Comparison of ENCODE assay signal across 14 cellular contexts in genomic region chr2:224927011-224927410, GRCh38.
DNase-seq lines count a peak whose midpoint lies in the region; ATAC-seq, FAIRE-seq and TF ChIP-seq lines count a peak whose summit lies in the region.
"Had no signal": no experiment of that assay in that cellular context is flagged by ENCODE, and none has a peak within 500 bp of the region (broad histone marks: within the 10 kb centered on the region; RNA-seq: fewer than 3 reads in every experiment).

No MANE protein-coding gene starts in this region.

- H3K4me1 ChIP-seq in SK-N-SH (ENCODE audit: control insufficient read depth in 1 of 2, insufficient read depth in 2 of 2, low read depth in 1 of 2, low read length in 1 of 2), result peaks cover 0 to 13% of the 10 kb centered on the region in 2 experiments; a peak in 2 of 4 replicates
- peaks cover 34% of the 10 kb centered on the region for H3K4me1 ChIP-seq in endothelial cell of umbilical vein (ENCODE audit: control insufficient read depth, extremely low read depth, insufficient read depth, low read length)
- H3K4me1 ChIP-seq in spleen, result peaks cover 47 to 100% (median 98%) of the 10 kb centered on the region in 6 donors

- H3K27me3 Mint-ChIP-seq in T-helper 1 cell treated with Interleukin-12 subunit alpha and Interleukin-12 subunit beta and Interleukin-4 antibody, amounts not matched to agents 30 μg/mL and 1 μg/mL, for 36 hours (ENCODE audit: low read depth), result no peaks in the 10 kb centered on the region

- no peak for DNase-seq in SK-N-SH
- no peak for DNase-seq in endothelial cell of umbilical vein (ENCODE audit: low read depth, low spot score)
- DNase-seq in spleen, result no peak
- no peak for DNase-seq in cerebellar nuclear complex (lab: John Stamatoyannopoulos, UW)
- DNase-seq in foreskin melanocyte, result no peak
- DNase-seq: activated CD8-positive, alpha-beta memory T cell treated with anti-CD3 and anti-CD28 coated beads, Interleukin-2, amount 50 U/mL, for 48 hours; retina; SIG-M5 had no signal

- ATAC-seq in SK-N-SH treated with all-trans-retinoic acid at 6 μM for 48 hours (no peak), HG03442 (IDR thresholded peaks at IDR 0.05; ENCODE audit: unreplicated experiment) (no peak)

- H3K27ac ChIP-seq in SK-N-SH (ENCODE audit: low read depth in 2 of 2, low read length in 1 of 2) (peak overlapping the region in 1 of 2 experiments; percentile 88; a peak in 2 of 4 replicates), endothelial cell of umbilical vein (ENCODE audit: insufficient read depth, low read depth, low read length) (peak overlapping the region; percentile 87), spleen (peak overlapping the region; percentile 10 to 86 (median 68))

- H3K4me3 Mint-ChIP-seq in T-helper 1 cell treated with Interleukin-12 subunit alpha and Interleukin-12 subunit beta and Interleukin-4 antibody, amounts not matched to agents 30 μg/mL and 1 μg/mL, for 36 hours, result peak overlapping the region; percentile 58

- H4K20me1 ChIP-seq in SK-N-SH (ENCODE audit: insufficient read depth) (no peaks in the 10 kb centered on the region), endothelial cell of umbilical vein (replicated peaks; ENCODE audit: control insufficient read depth, extremely low read depth, insufficient read depth, low read length) (no peaks in the 10 kb centered on the region)

- dilution Hi-C loops in endothelial cell of umbilical vein (cut with MboI; ENCODE audit: extremely low pct_ligation_motif_present, low sequenced_read_pairs), result no loop called here

- peak overlapping the region; percentile 94 for H3K27ac Mint-ChIP-seq in T-helper 1 cell treated with Interleukin-12 subunit alpha and Interleukin-12 subunit beta and Interleukin-4 antibody, amounts not matched to agents 30 μg/mL and 1 μg/mL, for 36 hours

- POLR2A ChIA-PET in SK-N-SH (lab: Yijun Ruan, JAX), result no interaction called here
- POLR2A ChIA-PET in endothelial cell of umbilical vein (lab: Charles Lee), result interaction anchor here (0.6 kb wide), 1 partner anchor 19 kb away, joined by 3 read pairs; no protein-coding TSS in a partner anchor

- H3K4me3 ChIP-seq in SK-N-SH (ENCODE audit: low read depth in 2 of 2, low read length in 1 of 2) (no peak overlapping the region), endothelial cell of umbilical vein (replicated peaks in 1 of 3; ENCODE audit: insufficient read depth in 1 of 3, low read depth in 1 of 3, low read length in 3 of 3) (no peak overlapping the region), spleen (no peak overlapping the region)

- TF ChIP-seq POLR2A in endothelial cell of umbilical vein (IDR thresholded peaks at IDR 0.05; ENCODE audit: low read depth, low read length) (no peak), spleen (IDR thresholded peaks at IDR 0.05) (no peak)

- H3K9me1 ChIP-seq in endothelial cell of umbilical vein (replicated peaks; ENCODE audit: control insufficient read depth, extremely low read depth, insufficient read depth, low read length), result no peaks in the 10 kb centered on the region

- H3K9me3 ChIP-seq in SK-N-SH (no peaks in the 10 kb centered on the region), endothelial cell of umbilical vein (replicated peaks; ENCODE audit: control insufficient read depth, insufficient read depth, low read length) (no peaks in the 10 kb centered on the region), spleen (no peaks in the 10 kb centered on the region)

- H3K27me3 ChIP-seq in SK-N-SH (ENCODE audit: insufficient read depth) (no peaks in the 10 kb centered on the region), endothelial cell of umbilical vein (ENCODE audit: control insufficient read depth in 2 of 2, insufficient read depth in 2 of 2, low read length in 2 of 2) (no peaks in the 10 kb centered on the region), spleen (replicated peaks in 1 of 7) (no peaks in the 10 kb centered on the region)

- CTCF ChIA-PET in SK-N-SH (lab: Yijun Ruan, JAX), result interaction anchor here (0.7 kb wide), 1 partner anchor 10 kb away, joined by 3 read pairs; no protein-coding TSS in a partner anchor
- CTCF ChIA-PET in endothelial cell of umbilical vein (lab: Charles Lee), result interaction anchor here (0.8 to 3.2 kb wide), 5 partner anchors 11 to 110 kb away, joined by 4 to 13 read pairs (median 5); no protein-coding TSS in a partner anchor

- intact Hi-C loops in endothelial cell of umbilical vein (cut with micrococcal nuclease) (loop anchor here (1.0 to 5.0 kb wide), 2 partner anchors 20 to 110 kb away; no protein-coding TSS in a partner anchor), spleen (cut with DNase I; ENCODE audit: low total_unique reads) (no loop called here)

- no peak for TF ChIP-seq EP300 in SK-N-SH (IDR thresholded peaks at IDR 0.05; ENCODE audit: borderline replicate concordance in 1 of 2, low read depth in 1 of 2, low read length in 1 of 2)

- H3K9me3 Mint-ChIP-seq in T-helper 1 cell treated with Interleukin-12 subunit alpha and Interleukin-12 subunit beta and Interleukin-4 antibody, amounts not matched to agents 30 μg/mL and 1 μg/mL, for 36 hours, result no peaks in the 10 kb centered on the region

- peaks cover 72% of the 10 kb centered on the region for H3K36me3 Mint-ChIP-seq in T-helper 1 cell treated with Interleukin-12 subunit alpha and Interleukin-12 subunit beta and Interleukin-4 antibody, amounts not matched to agents 30 μg/mL and 1 μg/mL, for 36 hours (ENCODE audit: low read depth)

- H2AFZ ChIP-seq in SK-N-SH (ENCODE audit: low read depth) (no peak overlapping the region), endothelial cell of umbilical vein (ENCODE audit: low read depth, low read length) (no peak overlapping the region)

- H3K36me3 ChIP-seq in SK-N-SH (replicated peaks in 1 of 2; ENCODE audit: control insufficient read depth in 1 of 2, insufficient read depth in 2 of 2, low read length in 1 of 2) (peaks cover 7 to 33% of the 10 kb centered on the region in 2 experiments), endothelial cell of umbilical vein (ENCODE audit: control insufficient read depth in 2 of 2, extremely low read depth in 1 of 2, insufficient read depth in 2 of 2, low read length in 2 of 2) (peaks cover 0 to 2% of the 10 kb centered on the region in 2 experiments), spleen (peaks cover 0 to 66% (median 6%) of the 10 kb centered on the region in 6 donors)

- no peak for TF ChIP-seq CTCF in SK-N-SH (IDR thresholded peaks at IDR 0.05)
- TF ChIP-seq CTCF in endothelial cell of umbilical vein (IDR thresholded peaks at IDR 0.05; ENCODE audit: extremely low read depth in 1 of 2, insufficient read depth in 1 of 2, low read depth in 1 of 2, low read length in 2 of 2), result no peak
- no peak for TF ChIP-seq CTCF in spleen (IDR thresholded peaks at IDR 0.05 in 8 of 11, conservative IDR thresholded peaks at IDR 0.05 in 3 of 11)

- H3K9me2 ChIP-seq in SK-N-SH, result no peaks in the 10 kb centered on the region

- peaks cover 92% of the 10 kb centered on the region for H3K4me1 Mint-ChIP-seq in T-helper 1 cell treated with Interleukin-12 subunit alpha and Interleukin-12 subunit beta and Interleukin-4 antibody, amounts not matched to agents 30 μg/mL and 1 μg/mL, for 36 hours (ENCODE audit: low read depth)

- H3K79me2 ChIP-seq in SK-N-SH (ENCODE audit: insufficient read depth), result peaks cover 6% of the 10 kb centered on the region; the same call in 1 of the 2 replicates
- H3K79me2 ChIP-seq in endothelial cell of umbilical vein (ENCODE audit: control insufficient read depth, insufficient read depth, low read length), result peaks cover 42% of the 10 kb centered on the region

- peaks cover 36% of the 10 kb centered on the region for H3F3A ChIP-seq in SK-N-SH (replicated peaks; ENCODE audit: insufficient read depth)

- no TSS peak for BruUV-seq in endothelial cell of umbilical vein (replicated peaks; lab: Mats Ljungman, UMichigan)

- H3K4me2 ChIP-seq in SK-N-SH (peak overlapping the region; percentile 35; the same call in 1 of the 2 replicates), endothelial cell of umbilical vein (ENCODE audit: insufficient read depth, low read length) (peak overlapping the region; percentile 25)

- no peak for FAIRE-seq in endothelial cell of umbilical vein (lab: Jason Lieb, UNC)
- FAIRE-seq: A204.1, endometrium, G401.6 had no signal

- TF ChIP-seq RAD21 in SK-N-SH (IDR thresholded peaks at IDR 0.05; ENCODE audit: low read length), result no peak

- peak overlapping the region; percentile 51; the same call in 1 of the 2 replicates for H3K9ac ChIP-seq in SK-N-SH
- peak overlapping the region; percentile 22 for H3K9ac ChIP-seq in endothelial cell of umbilical vein (replicated peaks; ENCODE audit: extremely low read depth, insufficient read depth, low read length)

- 97% methylated on average over 2 of the region's 2 CpGs for WGBS in SK-N-SH (ENCODE audit: low lambda C conversion rate)
- 48 to 65% (median 61%) methylated on average over 2 of the region's 2 CpGs for WGBS in spleen, 5 donors

TF ChIP-seq in SK-N-SH, 30 proteins besides CTCF, POLR2A, EP300 and RAD21 (continues in another document):
- TF ChIP-seq GABPA (IDR thresholded peaks at IDR 0.05; ENCODE audit: low read depth) (no peak), YY1 (IDR thresholded peaks at IDR 0.05; ENCODE audit: low read depth) (no peak), RFX5 (IDR thresholded peaks at IDR 0.05; ENCODE audit: low read length) (no peak), MEF2A (IDR thresholded peaks at IDR 0.05; ENCODE audit: borderline replicate concordance, low read depth) (no peak)

TF ChIP-seq in endothelial cell of umbilical vein, 7 proteins besides CTCF, POLR2A, EP300 and RAD21:
- no peak for TF ChIP-seq EZH2 (IDR thresholded peaks at IDR 0.05; ENCODE audit: borderline replicate concordance, low read depth, low read length, severe bottlenecking)
- no peak for TF ChIP-seq MAX (IDR thresholded peaks at IDR 0.05; ENCODE audit: insufficient read depth, insufficient read length)
- TF ChIP-seq JUN (IDR thresholded peaks at IDR 0.05; ENCODE audit: borderline replicate concordance, insufficient read depth, insufficient read length, low read depth), result no peak
- TF ChIP-seq FOS (IDR thresholded peaks at IDR 0.05; ENCODE audit: borderline replicate concordance, insufficient read depth, low read length), result no peak
- no peak for TF ChIP-seq MYC (IDR thresholded peaks at IDR 0.05; ENCODE audit: low read depth, low read length)
- TF ChIP-seq POLR2AphosphoS5 (IDR thresholded peaks at IDR 0.05; ENCODE audit: insufficient read depth, low read depth, low read length), result no peak
- no peak for TF ChIP-seq GATA2 (IDR thresholded peaks at IDR 0.05; ENCODE audit: insufficient read depth, insufficient read length, low read depth, low read length)
TF ChIP-seq in endothelial cell of umbilical vein: peak in this region for 0.
